In the genomic region with DNA sequence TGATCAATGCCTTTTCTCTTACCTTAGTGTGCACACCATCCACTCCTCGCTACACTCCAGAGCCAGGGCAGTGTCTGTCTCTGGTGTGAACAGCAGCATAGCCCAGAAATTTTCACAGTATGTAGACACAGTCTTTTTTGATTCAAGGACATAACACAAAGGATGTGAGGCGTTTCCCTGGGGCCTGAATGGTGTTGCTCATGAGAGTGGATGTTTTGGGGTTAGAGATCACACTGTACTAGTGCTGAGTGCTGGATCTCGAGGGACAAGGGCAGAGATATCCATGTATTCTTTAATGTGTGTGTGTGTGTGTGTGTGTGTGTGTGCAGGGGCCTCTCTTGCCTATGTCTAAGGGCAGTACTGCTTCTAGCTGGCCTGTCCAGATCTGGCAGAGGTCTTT, we compare ENCODE assay signal across 21 cellular contexts. TPM values are rescaled to one million over a fixed set of nuclear protein-coding genes. Genes with fewer than 3 reads are reported as not detected.
DNase-seq lines count a peak whose midpoint lies in the region; ATAC-seq, FAIRE-seq and TF ChIP-seq lines count a peak whose summit lies in the region.
"Had no signal": no experiment of that assay in that cellular context is flagged by ENCODE, and none has a peak within 500 bp of the region (broad histone marks: within the 10 kb centered on the region; RNA-seq: fewer than 3 reads in every experiment).

No MANE protein-coding gene starts in this region.

- no peak overlapping the region for H3K27ac Mint-ChIP-seq in endodermal cell
- H3K27ac Mint-ChIP-seq: effector memory CD8-positive, alpha-beta T cell; GM23338; natural killer cell treated with Interleukin-12 subunit alpha and Interleukin-12 subunit beta and Interleukin-15 and Interleukin-18, amount 100 ng/mL, for 72 hours; stimulated activated naive CD8-positive, alpha-beta T cell treated with anti-CD3 and anti-CD28 coated beads, Interleukin-15, Interleukin-2, amounts not matched to agents 100 ng/mL and 50 ng/mL, for 24 hours; T-helper 17 cell had no signal

- TF ChIP-seq POLR2A in HepG2 (IDR thresholded peaks at IDR 0.05; ENCODE audit: insufficient read depth in 1 of 2, low read depth in 2 of 2, low read length in 2 of 2) (no peak), sigmoid colon (IDR thresholded peaks at IDR 0.05) (no peak)

- H3K4me3 ChIP-seq in GM23248 (no peak overlapping the region), endodermal cell (ENCODE audit: low read length) (no peak overlapping the region), HepG2 (replicated peaks in 1 of 3; ENCODE audit: insufficient read depth in 1 of 3, low read depth in 2 of 3, low read length in 3 of 3) (no peak overlapping the region), sigmoid colon (no peak overlapping the region), pancreas (no peak overlapping the region)
- H3K4me3 ChIP-seq: GM23338, PC-9, SJSA1 had no signal

- H3K79me2 ChIP-seq in GM23248 (ENCODE audit: insufficient read depth) = no peaks in the 10 kb centered on the region
- H3K79me2 ChIP-seq in HepG2 (ENCODE audit: insufficient read depth, low read length) = no peaks in the 10 kb centered on the region

- H3K9me3 Mint-ChIP-seq in endodermal cell = peaks cover 2% of the 10 kb centered on the region
- H3K9me3 Mint-ChIP-seq: effector memory CD8-positive, alpha-beta T cell; natural killer cell treated with Interleukin-12 subunit alpha and Interleukin-12 subunit beta and Interleukin-15 and Interleukin-18, amount 100 ng/mL, for 72 hours had no signal

- H3K36me3 Mint-ChIP-seq in endodermal cell (ENCODE audit: low read depth) = no peaks in the 10 kb centered on the region
- H3K36me3 Mint-ChIP-seq: natural killer cell treated with Interleukin-12 subunit alpha and Interleukin-12 subunit beta and Interleukin-15 and Interleukin-18, amount 100 ng/mL, for 72 hours had no signal

- no peaks in the 10 kb centered on the region for H3K27me3 Mint-ChIP-seq in endodermal cell (ENCODE audit: insufficient read depth)
- H3K27me3 Mint-ChIP-seq: effector memory CD8-positive, alpha-beta T cell; natural killer cell treated with Interleukin-12 subunit alpha and Interleukin-12 subunit beta and Interleukin-15 and Interleukin-18, amount 100 ng/mL, for 72 hours; stimulated activated naive CD8-positive, alpha-beta T cell treated with anti-CD3 and anti-CD28 coated beads, Interleukin-15, Interleukin-2, amounts not matched to agents 100 ng/mL and 50 ng/mL, for 24 hours had no signal

- CTCF ChIA-PET in HepG2 (lab: Yijun Ruan, JAX; ENCODE audit: low intra/inter-chr PET ratio, low total read pairs) = no interaction called here

- BruUV-seq in HepG2 (replicated peaks; lab: Mats Ljungman, UMichigan) = no TSS peak

- H3K9ac ChIP-seq in GM23248 (no peak overlapping the region), endodermal cell (ENCODE audit: extremely low read depth, low read length, poor library complexity, severe bottlenecking) (no peak overlapping the region), HepG2 (ENCODE audit: insufficient read depth, low read depth, low read length) (no peak overlapping the region)

- H3K36me3 ChIP-seq in GM23248 (ENCODE audit: low read depth) (no peaks in the 10 kb centered on the region), endodermal cell (ENCODE audit: control insufficient read depth, insufficient read depth, low read length) (no peaks in the 10 kb centered on the region), HepG2 (replicated peaks in 1 of 2; ENCODE audit: control insufficient read depth in 1 of 2, insufficient read depth in 2 of 2, low read length in 2 of 2) (no peaks in the 10 kb centered on the region), sigmoid colon (no peaks in the 10 kb centered on the region), pancreas (no peaks in the 10 kb centered on the region)
- H3K36me3 ChIP-seq: SJSA1 had no signal

- H3F3A ChIP-seq in GM23248 (ENCODE audit: insufficient read depth) = peaks cover 24% of the 10 kb centered on the region

- no peak for TF ChIP-seq RAD21 in HepG2 (CRISPR knock-in tag; IDR thresholded peaks at IDR 0.05)

- H3K4me3 Mint-ChIP-seq in endodermal cell = no peak overlapping the region
- H3K4me3 Mint-ChIP-seq: effector memory CD8-positive, alpha-beta T cell; GM23338; natural killer cell treated with Interleukin-12 subunit alpha and Interleukin-12 subunit beta and Interleukin-15 and Interleukin-18, amount 100 ng/mL, for 72 hours; stimulated activated naive CD8-positive, alpha-beta T cell treated with anti-CD3 and anti-CD28 coated beads, Interleukin-15, Interleukin-2, amounts not matched to agents 100 ng/mL and 50 ng/mL, for 24 hours; T-helper 17 cell had no signal

- H3K4me2 ChIP-seq in GM23248 (ENCODE audit: unreplicated experiment) = no peak overlapping the region
- no peak overlapping the region for H3K4me2 ChIP-seq in HepG2 (ENCODE audit: low read depth, low read length)
- H3K4me2 ChIP-seq: GM23338, PC-9 had no signal

- H2AFZ ChIP-seq in GM23248 = peak overlapping the region; percentile 45; the same call in 1 of the 2 replicates
- H2AFZ ChIP-seq in HepG2 (ENCODE audit: low read length) = no peak overlapping the region
- H2AFZ ChIP-seq: GM23338, PC-9 had no signal

- in situ Hi-C loops in GM23248 (cut with MboI) (loop anchor here (10.0 kb wide), 1 partner anchor 395 kb away; no protein-coding TSS in a partner anchor), HepG2 (cut with HindIII; ENCODE audit: extremely low pct_ligation_motif_present, low pct_unique_long_range_greater_than_20kb) (no loop called here)

- no peak for TF ChIP-seq CTCF in endodermal cell (conservative IDR thresholded peaks at IDR 0.05)
- TF ChIP-seq CTCF in HepG2 (CRISPR knock-in tag; IDR thresholded peaks at IDR 0.05) = no peak
- no peak for TF ChIP-seq CTCF in sigmoid colon (IDR thresholded peaks at IDR 0.05)
- no peak for TF ChIP-seq CTCF in pancreas (IDR thresholded peaks at IDR 0.05)

- WGBS in GM23248 (ENCODE audit: low coverage in 1 of 2, low lambda C conversion rate in 2 of 2, missing lambda C conversion rate in 2 of 2), 2 experiments = 51 to 58% methylated on average over 3 of the region's 3 CpGs
- WGBS in endodermal cell (ENCODE audit: insufficient coverage in 1 of 2, insufficient read length in 1 of 2), 2 experiments = 86 to 100% methylated on average over 1 to 3 of the region's 3 CpGs
- WGBS in HepG2 (ENCODE audit: low lambda C conversion rate) = 28% methylated on average over 3 of the region's 3 CpGs
- WGBS in sigmoid colon, 2 donors = 76 to 87% methylated on average over 3 of the region's 3 CpGs
- WGBS in pancreas, 2 donors = 73 to 76% methylated on average over 3 of the region's 3 CpGs

- no peak for TF ChIP-seq EP300 in HepG2 (IDR thresholded peaks at IDR 0.05; ENCODE audit: low read depth in 2 of 2, low read length in 2 of 2)
- no peak for TF ChIP-seq EP300 in HepG2 (CRISPR knock-in tag; IDR thresholded peaks at IDR 0.05; ENCODE audit: borderline replicate concordance)
- TF ChIP-seq EP300 in sigmoid colon (IDR thresholded peaks at IDR 0.05) = no peak

- POLR2A ChIA-PET in HepG2 (lab: Yijun Ruan, JAX) = no interaction called here

- H3K4me1 ChIP-seq in GM23248 (ENCODE audit: insufficient read depth) (peaks cover 38% of the 10 kb centered on the region), endodermal cell (ENCODE audit: control insufficient read depth, insufficient read depth, low read length) (no peaks in the 10 kb centered on the region), HepG2 (ENCODE audit: insufficient read depth, low read length) (peaks cover 37% of the 10 kb centered on the region), sigmoid colon (peaks cover 0 to 38% (median 33%) of the 10 kb centered on the region in 4 donors), pancreas (no peaks in the 10 kb centered on the region)

- peaks cover 3% of the 10 kb centered on the region for H3K4me1 Mint-ChIP-seq in endodermal cell

- H4K20me1 ChIP-seq in GM23248 (ENCODE audit: insufficient read depth) = no peaks in the 10 kb centered on the region
- no peaks in the 10 kb centered on the region for H4K20me1 ChIP-seq in HepG2 (ENCODE audit: insufficient read depth, low read length)

- intact Hi-C loops in HepG2 (cut with micrococcal nuclease; ENCODE audit: unreplicated experiment) (no loop called here), sigmoid colon (cut with DNase I) (no loop called here), pancreas (cut with DNase I) (loop anchor here in 1 of 3 donors (10.0 kb wide), 1 partner anchor 395 kb away; no protein-coding TSS in a partner anchor)

- H3K27ac ChIP-seq in GM23248 = no peak overlapping the region
- H3K27ac ChIP-seq in endodermal cell (ENCODE audit: low read depth, low read length) = peak overlapping the region; percentile 48
- no peak overlapping the region for H3K27ac ChIP-seq in HepG2 (ENCODE audit: extremely low read length, insufficient read depth, low read length)
- peak overlapping the region in 3 of 4 donors; percentile 16 to 27 (median 23) for H3K27ac ChIP-seq in sigmoid colon
- no peak overlapping the region for H3K27ac ChIP-seq in pancreas
- H3K27ac ChIP-seq: C4-2B, PC-9, SJSA1 had no signal

- H3K9me2 ChIP-seq in GM23248 (ENCODE audit: insufficient read depth) = no peaks in the 10 kb centered on the region

- H3K27me3 ChIP-seq in GM23248 (replicated peaks; ENCODE audit: insufficient read depth) = no peaks in the 10 kb centered on the region
- H3K27me3 ChIP-seq in endodermal cell (ENCODE audit: control insufficient read depth, insufficient read depth, low read length, poor library complexity, severe bottlenecking) = no peaks in the 10 kb centered on the region
- H3K27me3 ChIP-seq in HepG2 (ENCODE audit: control insufficient read depth in 1 of 2, insufficient read depth in 2 of 2, low read length in 2 of 2) = peaks cover 0 to 10% of the 10 kb centered on the region in 2 experiments; a peak in 2 of 5 replicates
- H3K27me3 ChIP-seq in sigmoid colon = no peaks in the 10 kb centered on the region
- H3K27me3 ChIP-seq in pancreas = no peaks in the 10 kb centered on the region
- H3K27me3 ChIP-seq: SJSA1 had no signal

- peak; percentile 57 for FAIRE-seq in HepG2 (lab: Jason Lieb, UNC)
- FAIRE-seq in pancreas (lab: Jason Lieb, UNC) = no peak
- FAIRE-seq: D721Med had no signal

- peak; percentile 32 for DNase-seq in GM23248
- DNase-seq in endodermal cell = no peak
- no peak for DNase-seq in HepG2 (ENCODE audit: low spot score)
- no peak for DNase-seq in sigmoid colon
- DNase-seq in pancreas = no peak
- DNase-seq in NCI-H128 (lab: John Stamatoyannopoulos, UW; ENCODE audit: unreplicated experiment) = no peak
- DNase-seq: ACHN; activated CD4-positive, alpha-beta T cell treated with anti-CD3 and anti-CD28 coated beads, Interleukin-2, amount 50 U/mL, for 1 hour; activated naive CD4-positive, alpha-beta T cell; effector memory CD8-positive, alpha-beta T cell; PC-9; stimulated activated CD4-positive, alpha-beta T cell treated with anti-CD3 and anti-CD28 coated beads, Interleukin-1b, Interleukin-23, amount 100 ng/mL, for 48 hours; T-helper 17 cell had no signal

- no peaks in the 10 kb centered on the region for H3K9me3 ChIP-seq in GM23248 (ENCODE audit: low read depth)
- no peaks in the 10 kb centered on the region for H3K9me3 ChIP-seq in endodermal cell (ENCODE audit: control insufficient read depth, low read length)
- H3K9me3 ChIP-seq in HepG2 (ENCODE audit: low read length) = no peaks in the 10 kb centered on the region
- no peaks in the 10 kb centered on the region for H3K9me3 ChIP-seq in sigmoid colon
- H3K9me3 ChIP-seq in pancreas = no peaks in the 10 kb centered on the region
- H3K9me3 ChIP-seq: SJSA1 had no signal

- ATAC-seq in HepG2 (peak; percentile 51), pancreas (no peak), HG02763 (IDR thresholded peaks at IDR 0.05; ENCODE audit: unreplicated experiment) (no peak), GM21423 (IDR thresholded peaks at IDR 0.05; ENCODE audit: unreplicated experiment) (no peak)
- ATAC-seq: effector memory CD8-positive, alpha-beta T cell; GM23338; natural killer cell treated with Interleukin-12 subunit alpha and Interleukin-12 subunit beta and Interleukin-15 and Interleukin-18, amount 100 ng/mL, for 72 hours; T-helper 17 cell had no signal

RNA-seq across cellular contexts. Expression of a gene that starts 47.8 kb away (rescaled TPM):
- not detected in 2 replicates for total RNA-seq in GM23248 (2014; rRNA removed; shearing (Covaris generic))
- polyA plus RNA-seq in GM23248 (2016; fragmentation: Nextera tagmentation; extraction: Ambion mirVana) (0.36 TPM in 1 of 2 replicates, not detected in the other), HepG2 (2011; rRNA removed) (35.2 and 36.1 TPM in 2 replicates), sigmoid colon (10 to 100 TPM in 2 of 3 donors, 1 to 10 TPM in 1; 8.3 to 37.9 (median 12.6) TPM), pancreas (10 to 100 TPM; 18.3 to 31.6 TPM)
- total RNA-seq in endodermal cell (10 to 100 TPM; 13.4 to 24.2 TPM), HepG2 (2016; rRNA removed; fragmentation: Illumina TruSeq; extraction: Trizol) (34.1 and 42.7 TPM in 2 replicates), sigmoid colon (1 to 10 TPM; 2.5 to 5.6 (median 3.5) TPM), pancreas (10 to 100 TPM; 10.9 to 35.4 (median 20.4) TPM)
- 6.8 TPM for polyA plus RNA-seq in endodermal cell (2013, experiment 1 of 2)
- 7.2 TPM for polyA plus RNA-seq in endodermal cell (2013, experiment 2 of 2)
- total RNA-seq in HepG2 (2016; cell fraction: cytosol; rRNA removed; fragmentation: Illumina TruSeq; extraction: Trizol; ENCODE audit: low read depth) = 15.3 and 15.6 TPM in 2 replicates
- total RNA-seq in HepG2 (2016; cell fraction: insoluble cytoplasmic fraction; rRNA removed; fragmentation: Illumina TruSeq; extraction: Trizol) = 29.0 and 39.0 TPM in 2 replicates
- total RNA-seq in HepG2 (2016; cell fraction: membrane; rRNA removed; fragmentation: Illumina TruSeq; extraction: Trizol) = 16.2 and 18.8 TPM in 2 replicates
- total RNA-seq in HepG2 (2016; cell fraction: nucleus; rRNA removed; fragmentation: Illumina TruSeq; extraction: Trizol) = 32.7 and 34.7 TPM in 2 replicates
- 21.6 and 34.6 TPM in 2 replicates for polyA plus RNA-seq in HepG2 (2011; cell fraction: cytosol; rRNA removed)
- 105 and 120 TPM in 2 replicates for polyA plus RNA-seq in HepG2 (2011; cell fraction: nucleus; rRNA removed)
- 24.0 and 29.7 TPM in 2 replicates for polyA plus RNA-seq in HepG2 (2012)
- polyA plus RNA-seq in HepG2 (2016; cell fraction: cytosol; fragmentation: Illumina TruSeq; extraction: Trizol; ENCODE audit: low read depth) = 20.5 and 22.5 TPM in 2 replicates
- 34.1 and 36.9 TPM in 2 replicates for polyA plus RNA-seq in HepG2 (2016; cell fraction: insoluble cytoplasmic fraction; fragmentation: Illumina TruSeq; extraction: Trizol; ENCODE audit: low read depth)
- 23.2 and 26.6 TPM in 2 replicates for polyA plus RNA-seq in HepG2 (2016; cell fraction: membrane; fragmentation: Illumina TruSeq; extraction: Trizol; ENCODE audit: low read depth)
- 70.0 and 73.3 TPM in 2 replicates for polyA plus RNA-seq in HepG2 (2016; cell fraction: nucleus; fragmentation: Illumina TruSeq; extraction: Trizol; ENCODE audit: insufficient read depth, low read depth)
- polyA minus RNA-seq in HepG2 (2011; rRNA and poly(A)+ RNA removed; ENCODE audit: low replicate concordance) = 0.28 and 57.0 TPM in 2 replicates
- 15.6 and 18.8 TPM in 2 replicates for polyA minus RNA-seq in HepG2 (2011; cell fraction: cytosol; rRNA and poly(A)+ RNA removed)
- 34.4 and 36.6 TPM in 2 replicates for polyA minus RNA-seq in HepG2 (2011; cell fraction: nucleus; rRNA and poly(A)+ RNA removed)
- total RNA-seq: natural killer cell treated with Interleukin-12 subunit alpha and Interleukin-12 subunit beta and Interleukin-15 and Interleukin-18, amount 100 ng/mL, for 72 hours; PC-9; SJSA1 had no signal

Comparison
In these comparisons a context has a peak if more than half of its experiments do, and no peak if none do; other contexts are left out.
1. H3K27ac ChIP-seq: peak in endodermal cell (single experiment) and sigmoid colon (3 of 4); none in GM23248 (single experiment), HepG2 (single experiment) and pancreas (0 of 4).